Comparison of ENCODE assay signal across 1 cellular context in genomic region chr11:66291303-66291705, GRCh38.
TF ChIP-seq lines count a peak whose summit lies in the region.

No MANE protein-coding gene starts in this region.

TF ChIP-seq in HepG2, 621 proteins besides CTCF, POLR2A, EP300 and RAD21:
- TF ChIP-seq SMAD9 (CRISPR knock-in tag; IDR thresholded peaks at IDR 0.05) (no peak), ZNF629 (CRISPR knock-in tag; conservative IDR thresholded peaks at IDR 0.05) (peak; percentile 96), SRY (CRISPR knock-in tag; IDR thresholded peaks at IDR 0.05) (no peak), RAD51 (IDR thresholded peaks at IDR 0.05; ENCODE audit: borderline replicate concordance) (no peak), KDM1A (CRISPR knock-in tag; IDR thresholded peaks at IDR 0.05) (peak; percentile 65; the same call in 1 of the 2 replicates), MXI1 (IDR thresholded peaks at IDR 0.05; ENCODE audit: borderline replicate concordance, low read depth, low read length) (no peak), CHD4 (IDR thresholded peaks at IDR 0.05; ENCODE audit: borderline replicate concordance, low read length) (peak; percentile 61; the same call in 1 of the 2 replicates), ADNP (CRISPR knock-in tag; IDR thresholded peaks at IDR 0.05) (peak; percentile 58; the same call in 1 of the 2 replicates), ZHX1 (CRISPR knock-in tag; IDR thresholded peaks at IDR 0.05; ENCODE audit: low read depth) (no peak), ZBTB7A (CRISPR knock-in tag; IDR thresholded peaks at IDR 0.05) (0 out of 2 replicates have a peak, but pooled peaks have one; percentile 31), ZNF782 (CRISPR knock-in tag; IDR thresholded peaks at IDR 0.05; ENCODE audit: borderline replicate concordance) (no peak), KDM2A (CRISPR knock-in tag; IDR thresholded peaks at IDR 0.05; ENCODE audit: borderline replicate concordance, low read depth) (peak; percentile 19; the same call in 1 of the 2 replicates), ZMYM3 (CRISPR knock-in tag; IDR thresholded peaks at IDR 0.05) (peak; percentile 84)
TF ChIP-seq in HepG2: peak in this region for 7.
